Comparison of ENCODE assay signal across 2 cellular contexts in genomic region chr10:5613481-5613880, GRCh38.
TF ChIP-seq lines count a peak whose summit lies in the region.

No MANE protein-coding gene starts in this region.

TF ChIP-seq in IMR-90, 13 proteins besides CTCF, POLR2A, EP300 and RAD21:
- no peak for TF ChIP-seq MAZ (IDR thresholded peaks at IDR 0.05; ENCODE audit: borderline replicate concordance, low read depth, low read length)
- no peak for TF ChIP-seq RFX5 (IDR thresholded peaks at IDR 0.05; ENCODE audit: low read depth, low read length)
TF ChIP-seq in IMR-90: peak in this region for 0.

TF ChIP-seq in liver, 16 proteins besides CTCF, POLR2A, EP300 and RAD21:
- TF ChIP-seq, protein P1, sequence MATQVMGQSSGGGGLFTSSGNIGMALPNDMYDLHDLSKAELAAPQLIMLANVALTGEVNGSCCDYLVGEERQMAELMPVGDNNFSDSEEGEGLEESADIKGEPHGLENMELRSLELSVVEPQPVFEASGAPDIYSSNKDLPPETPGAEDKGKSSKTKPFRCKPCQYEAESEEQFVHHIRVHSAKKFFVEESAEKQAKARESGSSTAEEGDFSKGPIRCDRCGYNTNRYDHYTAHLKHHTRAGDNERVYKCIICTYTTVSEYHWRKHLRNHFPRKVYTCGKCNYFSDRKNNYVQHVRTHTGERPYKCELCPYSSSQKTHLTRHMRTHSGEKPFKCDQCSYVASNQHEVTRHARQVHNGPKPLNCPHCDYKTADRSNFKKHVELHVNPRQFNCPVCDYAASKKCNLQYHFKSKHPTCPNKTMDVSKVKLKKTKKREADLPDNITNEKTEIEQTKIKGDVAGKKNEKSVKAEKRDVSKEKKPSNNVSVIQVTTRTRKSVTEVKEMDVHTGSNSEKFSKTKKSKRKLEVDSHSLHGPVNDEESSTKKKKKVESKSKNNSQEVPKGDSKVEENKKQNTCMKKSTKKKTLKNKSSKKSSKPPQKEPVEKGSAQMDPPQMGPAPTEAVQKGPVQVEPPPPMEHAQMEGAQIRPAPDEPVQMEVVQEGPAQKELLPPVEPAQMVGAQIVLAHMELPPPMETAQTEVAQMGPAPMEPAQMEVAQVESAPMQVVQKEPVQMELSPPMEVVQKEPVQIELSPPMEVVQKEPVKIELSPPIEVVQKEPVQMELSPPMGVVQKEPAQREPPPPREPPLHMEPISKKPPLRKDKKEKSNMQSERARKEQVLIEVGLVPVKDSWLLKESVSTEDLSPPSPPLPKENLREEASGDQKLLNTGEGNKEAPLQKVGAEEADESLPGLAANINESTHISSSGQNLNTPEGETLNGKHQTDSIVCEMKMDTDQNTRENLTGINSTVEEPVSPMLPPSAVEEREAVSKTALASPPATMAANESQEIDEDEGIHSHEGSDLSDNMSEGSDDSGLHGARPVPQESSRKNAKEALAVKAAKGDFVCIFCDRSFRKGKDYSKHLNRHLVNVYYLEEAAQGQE (IDR thresholded peaks at IDR 0.05) = no peak
- TF ChIP-seq MAX (IDR thresholded peaks at IDR 0.05) = no peak
- TF ChIP-seq SP1 (IDR thresholded peaks at IDR 0.05) = no peak
- no peak for TF ChIP-seq GABPA (IDR thresholded peaks at IDR 0.05 in 1 of 2, conservative IDR thresholded peaks at IDR 0.05 in 1 of 2)
- no peak for TF ChIP-seq ATF3 (IDR thresholded peaks at IDR 0.05)
- TF ChIP-seq TAF1 (conservative IDR thresholded peaks at IDR 0.05) = no peak
- TF ChIP-seq HNF4G (IDR thresholded peaks at IDR 0.05) = no peak
- no peak for TF ChIP-seq HNF4A (conservative IDR thresholded peaks at IDR 0.05)
- TF ChIP-seq RXRA (IDR thresholded peaks at IDR 0.05) = no peak
- TF ChIP-seq NR2F2 (IDR thresholded peaks at IDR 0.05) = no peak
- TF ChIP-seq EGR1 (IDR thresholded peaks at IDR 0.05; ENCODE audit: low read depth in 2 of 2) = no peak
- TF ChIP-seq JUND (IDR thresholded peaks at IDR 0.05) = no peak
- TF ChIP-seq YY1 (IDR thresholded peaks at IDR 0.05) = no peak
- TF ChIP-seq ZBTB33 (IDR thresholded peaks at IDR 0.05) = no peak
- TF ChIP-seq FOXA2 (IDR thresholded peaks at IDR 0.05) = no peak
- TF ChIP-seq FOXA1 (IDR thresholded peaks at IDR 0.05) = no peak
TF ChIP-seq in liver: peak in this region for 0.
